8 cellular contexts compared by ENCODE assay signal in genomic region chr16:1342526-1343427, GRCh38. TPM values are rescaled to one million over a fixed set of nuclear protein-coding genes. Genes with fewer than 3 reads are reported as not detected.
DNase-seq lines count a peak whose midpoint lies in the region; ATAC-seq, FAIRE-seq and TF ChIP-seq lines count a peak whose summit lies in the region.

No MANE protein-coding gene starts in this region.

- CTCF ChIA-PET in activated B cell treated with CpG ODN at 0.5 μM for 24 hours (lab: Charles Lee): interaction anchor here (0.9 to 1.4 kb wide), 4 partner anchors 14 to 197 kb away, joined by 3 to 4 read pairs (median 4); no protein-coding TSS in a partner anchor

- no peaks in the 10 kb centered on the region for H3K36me3 ChIP-seq in BE2C
- no peaks in the 10 kb centered on the region for H3K36me3 ChIP-seq in kidney epithelial cell (ENCODE audit: control insufficient read depth, insufficient read depth, low read length)

- H3K9me3 Mint-ChIP-seq in activated B cell treated with CpG ODN at 0.5 μM for 24 hours: no peaks in the 10 kb centered on the region

- H3K27ac Mint-ChIP-seq in activated B cell treated with CpG ODN at 0.5 μM for 24 hours: peak overlapping the region; percentile 50

- peak; percentile 99 for DNase-seq in BE2C
- DNase-seq in GM19239 (ENCODE audit: insufficient read length, low spot score): peak; percentile 100
- peak; percentile 98 for DNase-seq in NCI-H345 (lab: John Stamatoyannopoulos, UW)
- DNase-seq in activated B cell treated with CpG ODN at 0.5 μM for 24 hours: peak; percentile 87
- DNase-seq in central memory CD4-positive, alpha-beta T cell: peak; percentile 94
- peak; percentile 76 for DNase-seq in kidney epithelial cell (ENCODE audit: low read depth)
- peak; percentile 84 to 92 for DNase-seq in stimulated activated CD4-positive, alpha-beta T cell treated with anti-CD3 and anti-CD28 coated beads, Interleukin-1b, Interleukin-23, amount 100 ng/mL, for 4 hours (ENCODE audit: low read depth in 2 of 2)

- no peaks in the 10 kb centered on the region for H3K27me3 Mint-ChIP-seq in activated B cell treated with CpG ODN at 0.5 μM for 24 hours

- peak; percentile 99 for FAIRE-seq in GM19239 (lab: Jason Lieb, UNC)

- intact Hi-C loops in activated B cell treated with CpG ODN at 0.5 μM for 24 hours (cut with micrococcal nuclease): loop anchor here (1.0 to 5.0 kb wide), 5 partner anchors 9 to 430 kb away; partner anchors contain the start of genes BAIAP3, EME2, GNPTG and MRPS34

- H3K36me3 Mint-ChIP-seq in activated B cell treated with CpG ODN at 0.5 μM for 24 hours (ENCODE audit: low read depth): peaks cover 2% of the 10 kb centered on the region

- no peaks in the 10 kb centered on the region for H3K9me3 ChIP-seq in BE2C

- H3K27me3 ChIP-seq in BE2C: peaks cover 45% of the 10 kb centered on the region
- H3K27me3 ChIP-seq in kidney epithelial cell (ENCODE audit: control insufficient read depth, insufficient read depth, low read length): peaks cover 21% of the 10 kb centered on the region

- POLR2A ChIA-PET in activated B cell treated with CpG ODN at 0.5 μM for 24 hours (lab: Charles Lee): interaction anchor here (0.6 to 2.1 kb wide), 12 partner anchors 8 to 909 kb away, joined by 3 to 18 read pairs (median 4); partner anchors contain the start of genes ECI1, GNPTG, RPS2 and TSR3

- peaks cover 8% of the 10 kb centered on the region for H3K4me1 ChIP-seq in BE2C

- peak; percentile 75 for ATAC-seq in HG03378 (IDR thresholded peaks at IDR 0.05; ENCODE audit: unreplicated experiment)
- peak; percentile 90 for ATAC-seq in activated B cell treated with CpG ODN at 0.5 μM for 24 hours (ENCODE audit: low read depth)

- peaks cover 20% of the 10 kb centered on the region for H3K4me1 Mint-ChIP-seq in activated B cell treated with CpG ODN at 0.5 μM for 24 hours

- TF ChIP-seq CTCF in BE2C (IDR thresholded peaks at IDR 0.05; ENCODE audit: low read depth, low read length) (no peak), activated B cell treated with CpG ODN at 0.5 μM for 24 hours (IDR thresholded peaks at IDR 0.05) (no peak), kidney epithelial cell (IDR thresholded peaks at IDR 0.05; ENCODE audit: insufficient read depth, low read length, poor library complexity, severe bottlenecking) (no peak)

- peak overlapping the region; percentile 75 for H3K4me3 Mint-ChIP-seq in activated B cell treated with CpG ODN at 0.5 μM for 24 hours

- peak overlapping the region; percentile 32 for H3K4me3 ChIP-seq in BE2C (ENCODE audit: low read depth, low read length)
- peak overlapping the region; percentile 34 for H3K4me3 ChIP-seq in kidney epithelial cell (ENCODE audit: low read depth, low read length)

RNA-seq across cellular contexts. Expression of gene TSR3, which starts 8.9 kb away (rescaled TPM):
- polyA plus RNA-seq in BE2C (2012; ENCODE audit: insufficient read depth, insufficient read length, low read depth): 122 TPM
- 45.3 and 49.0 TPM in 2 replicates for total RNA-seq in activated B cell treated with CpG ODN at 0.5 μM for 24 hours
- total RNA-seq in kidney epithelial cell: 138 and 144 TPM in 2 replicates

RNA-seq across cellular contexts. Expression of gene GNPTG, which starts 9.0 kb away (rescaled TPM):
- polyA plus RNA-seq in BE2C (2012; ENCODE audit: insufficient read depth, insufficient read length, low read depth): 61.1 TPM
- 36.3 and 40.2 TPM in 2 replicates for total RNA-seq in activated B cell treated with CpG ODN at 0.5 μM for 24 hours
- total RNA-seq in kidney epithelial cell: 103 and 104 TPM in 2 replicates

RNA-seq across cellular contexts. Expression of gene BAIAP3, which starts 9.3 kb away (rescaled TPM):
- polyA plus RNA-seq in BE2C (2012; ENCODE audit: insufficient read depth, insufficient read length, low read depth): 0.96 TPM
- 6.5 and 8.5 TPM in 2 replicates for total RNA-seq in activated B cell treated with CpG ODN at 0.5 μM for 24 hours
- 1.2 and 5.8 TPM in 2 replicates for total RNA-seq in kidney epithelial cell

RNA-seq across cellular contexts. Expression of gene UBE2I, which starts 33.3 kb away (rescaled TPM):
- polyA plus RNA-seq in BE2C (2012; ENCODE audit: insufficient read depth, insufficient read length, low read depth): 219 TPM
- total RNA-seq in activated B cell treated with CpG ODN at 0.5 μM for 24 hours (220 and 240 TPM in 2 replicates), kidney epithelial cell (129 and 139 TPM in 2 replicates)

Comparison
In these comparisons a context has a peak if more than half of its experiments do, and no peak if none do; other contexts are left out.
1. Peak in every context shown above with its lines: DNase-seq, ATAC-seq and H3K4me3 ChIP-seq.